Comparison of ENCODE assay signal across 8 cellular contexts in the genomic region with DNA sequence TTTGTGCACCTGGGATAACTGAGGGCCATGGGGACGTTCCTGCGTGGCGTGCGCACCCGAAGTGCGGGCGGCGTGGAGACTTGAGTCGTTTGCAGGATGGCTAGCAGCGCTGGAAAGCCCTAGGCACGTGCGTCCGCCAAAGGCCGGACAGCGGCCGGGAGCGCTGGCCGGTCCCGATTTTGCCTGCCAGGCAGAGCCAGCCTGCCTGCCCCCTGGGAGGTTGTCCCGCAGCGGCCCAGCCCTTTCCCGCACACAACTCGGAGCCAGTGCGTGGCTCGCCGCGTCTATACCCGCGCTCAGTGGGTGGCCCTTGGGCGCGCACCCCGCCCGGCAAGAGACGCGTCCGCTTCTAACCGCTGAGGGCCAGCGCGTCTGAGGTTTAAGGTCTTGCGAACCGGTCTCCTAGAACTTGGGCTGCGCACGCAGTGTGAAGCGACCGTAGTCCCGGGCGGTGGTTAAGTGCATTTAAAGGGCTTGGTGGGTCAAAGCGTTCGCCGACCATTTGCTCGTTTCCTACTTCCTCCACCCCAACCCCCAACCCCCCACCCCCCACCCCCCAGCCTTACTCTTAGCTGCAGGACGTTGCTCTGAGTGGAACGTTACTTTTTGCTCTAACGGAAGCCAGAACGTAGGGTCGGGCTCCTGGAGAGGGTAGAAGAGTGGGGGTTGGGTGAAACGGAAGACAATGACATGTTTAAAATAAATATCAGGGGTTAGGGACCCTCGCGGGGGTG. TPM values are rescaled to one million over a fixed set of nuclear protein-coding genes. Genes with fewer than 3 reads are reported as not detected.
DNase-seq lines count a peak whose midpoint lies in the region; ATAC-seq and TF ChIP-seq lines count a peak whose summit lies in the region.

No MANE protein-coding gene starts in this region.

- CTCF ChIA-PET in CD4-positive, alpha-beta T cell (lab: Charles Lee) = no interaction called here

- no peak for TF ChIP-seq CTCF in CD4-positive, alpha-beta T cell (IDR thresholded peaks at IDR 0.05)
- TF ChIP-seq CTCF in glutamatergic neuron (IDR thresholded peaks at IDR 0.05; ENCODE audit: partially characterized antibody, unreplicated experiment) (no peak), progenitor cell of endocrine pancreas (IDR thresholded peaks at IDR 0.05; ENCODE audit: unreplicated experiment) (no peak)

- intact Hi-C loops in CD4-positive, alpha-beta T cell (cut with DNase I, micrococcal nuclease) = no loop called here
- intact Hi-C loops in activated T-helper 2 cell treated with anti-CD3 and anti-CD28 coated beads, Interferon-gamma antibody, Interleukin-2, Interleukin-4, amounts not matched to agents 10 μg/mL and 5 μg/mL and 100 μg/mL, durations not matched to agents 14 hours and 24 hours and 36 hours (cut with micrococcal nuclease) = loop anchor here (2.0 to 10.0 kb wide), 6 partner anchors 14 to 1132 kb away; a partner anchor contains a TSS

- peak overlapping the region; percentile 59 for H3K27ac Mint-ChIP-seq in CD4-positive, alpha-beta T cell
- peak overlapping the region; percentile 91 for H3K27ac Mint-ChIP-seq in activated T-helper 2 cell treated with anti-CD3 and anti-CD28 coated beads, Interferon-gamma antibody, Interleukin-2, Interleukin-4, amounts not matched to agents 10 μg/mL and 5 μg/mL and 100 μg/mL, durations not matched to agents 14 hours and 24 hours and 36 hours
- H3K27ac Mint-ChIP-seq in glutamatergic neuron (ENCODE audit: unreplicated experiment) (no peak overlapping the region), progenitor cell of endocrine pancreas (peak overlapping the region; percentile 82)

- H3K9me3 Mint-ChIP-seq in CD4-positive, alpha-beta T cell = no peaks in the 10 kb centered on the region
- H3K9me3 Mint-ChIP-seq in activated T-helper 2 cell treated with anti-CD3 and anti-CD28 coated beads, Interferon-gamma antibody, Interleukin-2, Interleukin-4, amounts not matched to agents 10 μg/mL and 5 μg/mL and 100 μg/mL, durations not matched to agents 14 hours and 24 hours and 36 hours = no peaks in the 10 kb centered on the region
- peaks cover 2% of the 10 kb centered on the region for H3K9me3 Mint-ChIP-seq in glutamatergic neuron (ENCODE audit: unreplicated experiment)
- no peaks in the 10 kb centered on the region for H3K9me3 Mint-ChIP-seq in progenitor cell of endocrine pancreas (ENCODE audit: low read depth)

- H3K27ac ChIP-seq in CD4-positive, alpha-beta T cell (ENCODE audit: low read depth, low read length) = no peak overlapping the region

- peaks cover 20% of the 10 kb centered on the region for H3K27me3 ChIP-seq in CD4-positive, alpha-beta T cell (ENCODE audit: control insufficient read depth, insufficient read depth, low read length)

- ATAC-seq in CD4-positive, alpha-beta T cell (ENCODE audit: poor library complexity) = peak; percentile 30
- ATAC-seq in GM19023 (IDR thresholded peaks at IDR 0.05; ENCODE audit: unreplicated experiment) = peak; percentile 36
- ATAC-seq in HG03159 (IDR thresholded peaks at IDR 0.05; ENCODE audit: unreplicated experiment) = peak; percentile 43
- ATAC-seq in GM18520 (IDR thresholded peaks at IDR 0.05; ENCODE audit: unreplicated experiment) = no peak

- no peaks in the 10 kb centered on the region for H3K9me3 ChIP-seq in CD4-positive, alpha-beta T cell (ENCODE audit: control insufficient read depth, low read length)

- DNase-seq in CD4-positive, alpha-beta T cell = peak in 3 of 10 experiments; percentile 1 to 3 (median 3)
- peak; percentile 44 for DNase-seq in NCI-H748 treated with DMSO at 0.1 percent for 48 hours (lab: John Stamatoyannopoulos, UW)
- peak; percentile 37 for DNase-seq in activated T-helper 2 cell treated with anti-CD3 and anti-CD28 coated beads, Interferon-gamma antibody, Interleukin-2, Interleukin-4, amounts not matched to agents 10 μg/mL and 5 μg/mL and 100 μg/mL, durations not matched to agents 14 hours and 24 hours and 36 hours (ENCODE audit: low spot score)
- DNase-seq in glutamatergic neuron = peak; percentile 56
- DNase-seq in progenitor cell of endocrine pancreas (ENCODE audit: low spot score, unreplicated experiment) = peak; percentile 34

- no peaks in the 10 kb centered on the region for H3K36me3 Mint-ChIP-seq in CD4-positive, alpha-beta T cell (ENCODE audit: low read depth)
- H3K36me3 Mint-ChIP-seq in activated T-helper 2 cell treated with anti-CD3 and anti-CD28 coated beads, Interferon-gamma antibody, Interleukin-2, Interleukin-4, amounts not matched to agents 10 μg/mL and 5 μg/mL and 100 μg/mL, durations not matched to agents 14 hours and 24 hours and 36 hours (ENCODE audit: low read depth) = peaks cover 45% of the 10 kb centered on the region
- H3K36me3 Mint-ChIP-seq in glutamatergic neuron (ENCODE audit: unreplicated experiment) = no peaks in the 10 kb centered on the region
- peaks cover 3% of the 10 kb centered on the region for H3K36me3 Mint-ChIP-seq in progenitor cell of endocrine pancreas (ENCODE audit: insufficient read depth)

- H3K4me1 Mint-ChIP-seq in CD4-positive, alpha-beta T cell (ENCODE audit: low read depth) = peaks cover 19% of the 10 kb centered on the region
- H3K4me1 Mint-ChIP-seq in activated T-helper 2 cell treated with anti-CD3 and anti-CD28 coated beads, Interferon-gamma antibody, Interleukin-2, Interleukin-4, amounts not matched to agents 10 μg/mL and 5 μg/mL and 100 μg/mL, durations not matched to agents 14 hours and 24 hours and 36 hours (ENCODE audit: low read depth) = peaks cover 63% of the 10 kb centered on the region
- H3K4me1 Mint-ChIP-seq in glutamatergic neuron (ENCODE audit: low read depth, unreplicated experiment) = no peaks in the 10 kb centered on the region
- H3K4me1 Mint-ChIP-seq in progenitor cell of endocrine pancreas (ENCODE audit: low read depth) = peaks cover 18% of the 10 kb centered on the region

- H3K4me3 Mint-ChIP-seq in CD4-positive, alpha-beta T cell = peak overlapping the region; percentile 88
- H3K4me3 Mint-ChIP-seq in activated T-helper 2 cell treated with anti-CD3 and anti-CD28 coated beads, Interferon-gamma antibody, Interleukin-2, Interleukin-4, amounts not matched to agents 10 μg/mL and 5 μg/mL and 100 μg/mL, durations not matched to agents 14 hours and 24 hours and 36 hours (ENCODE audit: low read depth) = peak overlapping the region; percentile 92
- peak overlapping the region; percentile 89 for H3K4me3 Mint-ChIP-seq in glutamatergic neuron (ENCODE audit: unreplicated experiment)
- peak overlapping the region; percentile 82 for H3K4me3 Mint-ChIP-seq in progenitor cell of endocrine pancreas (ENCODE audit: low read depth)

- H3K27me3 Mint-ChIP-seq in CD4-positive, alpha-beta T cell = peaks cover 55% of the 10 kb centered on the region
- peaks cover 8% of the 10 kb centered on the region for H3K27me3 Mint-ChIP-seq in activated T-helper 2 cell treated with anti-CD3 and anti-CD28 coated beads, Interferon-gamma antibody, Interleukin-2, Interleukin-4, amounts not matched to agents 10 μg/mL and 5 μg/mL and 100 μg/mL, durations not matched to agents 14 hours and 24 hours and 36 hours (ENCODE audit: low read depth)
- H3K27me3 Mint-ChIP-seq in glutamatergic neuron (ENCODE audit: unreplicated experiment) (peaks cover 3% of the 10 kb centered on the region), progenitor cell of endocrine pancreas (peaks cover 17% of the 10 kb centered on the region)

- POLR2A ChIA-PET in CD4-positive, alpha-beta T cell (lab: Charles Lee) = interaction anchor here (0.6 to 1.2 kb wide), 2 partner anchors 9 to 14 kb away, joined by 4 read pairs; no protein-coding TSS in a partner anchor

RNA-seq across cellular contexts. Expression of a gene that starts 0.6 kb away (rescaled TPM):
- 1 to 10 TPM; 1.6 to 1.8 TPM for total RNA-seq in CD4-positive, alpha-beta T cell
- total RNA-seq in activated T-helper 2 cell treated with anti-CD3 and anti-CD28 coated beads, Interferon-gamma antibody, Interleukin-2, Interleukin-4, amounts not matched to agents 10 μg/mL and 5 μg/mL and 100 μg/mL, durations not matched to agents 14 hours and 24 hours and 36 hours = 128 and 129 TPM in 2 replicates
- total RNA-seq in glutamatergic neuron (ENCODE audit: unreplicated experiment) (3.2 TPM), progenitor cell of endocrine pancreas (19.3 and 22.3 TPM in 2 replicates)
